8 cellular contexts compared by ENCODE assay signal in the genomic region with DNA sequence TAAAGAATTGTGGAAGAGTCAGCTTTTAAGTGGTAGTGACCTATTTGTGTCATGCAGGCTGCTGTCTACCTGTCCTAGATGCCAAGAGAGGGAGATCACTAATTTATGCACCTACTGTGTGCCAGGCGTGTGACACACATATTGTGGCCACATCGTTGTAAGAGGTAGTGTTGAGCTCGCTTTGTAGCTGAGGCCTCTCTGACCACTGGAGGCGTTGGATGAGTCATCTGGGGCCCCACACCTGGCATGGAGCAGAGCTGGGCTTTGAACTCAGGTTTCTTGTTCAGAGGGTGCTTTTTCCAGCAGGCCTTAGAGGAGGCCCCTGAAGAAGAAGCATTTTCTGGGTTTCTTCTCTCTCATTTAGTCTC. TPM values are rescaled to one million over a fixed set of nuclear protein-coding genes. Genes with fewer than 3 reads are reported as not detected.
DNase-seq lines count a peak whose midpoint lies in the region; ATAC-seq and TF ChIP-seq lines count a peak whose summit lies in the region.

No MANE protein-coding gene starts in this region.

- H3K4me1 Mint-ChIP-seq in HFFc6 (ENCODE audit: low read depth) = peaks cover 33% of the 10 kb centered on the region

- no peak for TF ChIP-seq POLR2A in vagina (IDR thresholded peaks at IDR 0.05)

- H3K9me3 Mint-ChIP-seq in HFFc6 = no peaks in the 10 kb centered on the region

- H3K27me3 ChIP-seq in adipocyte (replicated peaks; ENCODE audit: control insufficient read depth, insufficient read depth, low read length) (no peaks in the 10 kb centered on the region), vagina (no peaks in the 10 kb centered on the region)

- H3K4me3 Mint-ChIP-seq in HFFc6 = no peak overlapping the region

- H3K27me3 Mint-ChIP-seq in HFFc6 (ENCODE audit: insufficient read depth) = no peaks in the 10 kb centered on the region

- H3K36me3 ChIP-seq in adipocyte (ENCODE audit: control insufficient read depth, insufficient read depth, low read length, severe bottlenecking) = no peaks in the 10 kb centered on the region
- peaks cover 0 to 9% of the 10 kb centered on the region in 2 donors for H3K36me3 ChIP-seq in vagina

- intact Hi-C loops in vagina (cut with DNase I) = no loop called here

- TF ChIP-seq CTCF in vagina (IDR thresholded peaks at IDR 0.05) = no peak
- no peak for TF ChIP-seq CTCF in HFFc6 (IDR thresholded peaks at IDR 0.05)

- ATAC-seq in GM19395 (IDR thresholded peaks at IDR 0.05; ENCODE audit: unreplicated experiment) (peak; percentile 86), HG03439 (IDR thresholded peaks at IDR 0.05; ENCODE audit: unreplicated experiment) (peak; percentile 74)

- H3K27ac ChIP-seq in vagina = no peak overlapping the region

- no peaks in the 10 kb centered on the region for H3K9me3 ChIP-seq in adipocyte (ENCODE audit: control insufficient read depth, low read length)
- H3K9me3 ChIP-seq in vagina = no peaks in the 10 kb centered on the region

- H3K9ac ChIP-seq in adipocyte (ENCODE audit: low read length) = peak overlapping the region; percentile 51

- peak; percentile 53 for DNase-seq in A172 (ENCODE audit: low spot score)
- peak; percentile 16 for DNase-seq in adipocyte (ENCODE audit: low read depth)
- peak; percentile 6 to 67 (median 18) for DNase-seq in stimulated activated CD4-positive, alpha-beta T cell treated with anti-CD3 and anti-CD28 coated beads, TNF-alpha, amount 100 ng/mL, for 24 hours (ENCODE audit: low read depth in 3 of 3)
- no peak for DNase-seq in epidermal melanocyte (ENCODE audit: insufficient read length, low spot score)
- DNase-seq in vagina (ENCODE audit: extremely low spot score in 2 of 2) = no peak
- no peak for DNase-seq in HFFc6

- peaks cover 35% of the 10 kb centered on the region for H3K4me1 ChIP-seq in adipocyte (ENCODE audit: control insufficient read depth, insufficient read depth, low read length)
- H3K4me1 ChIP-seq in vagina = peaks cover 26% of the 10 kb centered on the region

- no peak overlapping the region for H3K27ac Mint-ChIP-seq in HFFc6

- H3K4me3 ChIP-seq in adipocyte (ENCODE audit: low read length) (no peak overlapping the region), vagina (no peak overlapping the region)

- H3K36me3 Mint-ChIP-seq in HFFc6 (ENCODE audit: low read depth) = no peaks in the 10 kb centered on the region

RNA-seq across cellular contexts. Expression of gene LGALS9, which starts 52.3 kb away (rescaled TPM):
- 0.91 and 1.4 TPM in 2 replicates for total RNA-seq in A172 (2014; rRNA removed; shearing (Covaris generic))
- 34.9 TPM for total RNA-seq in vagina
- total RNA-seq in HFFc6 (2021; fragmentation: NEBNext Ultra II Directional; extraction: Animal tissue kit (Norgen Biotek cat#: 25700)) = under 1 TPM in 2 of 6 experiments, not detected in 4; 0.17 TPM

Comparison
In these comparisons a context has a peak if more than half of its experiments do, and no peak if none do; other contexts are left out.
1. DNase-seq: peak in A172 (single experiment), adipocyte (single experiment) and stimulated activated CD4-positive, alpha-beta T cell treated with anti-CD3 and anti-CD28 coated beads, TNF-alpha, amount 100 ng/mL, for 24 hours (3 of 3); none in epidermal melanocyte (single experiment), vagina (0 of 2) and HFFc6 (single experiment).
2. RNA of gene LGALS9, which starts 52.3 kb away (total RNA-seq): 34.9 TPM in vagina (single experiment); 0.91 to 1.4 TPM in A172 and 0.17 TPM in HFFc6; every median in the first group is over 10 times any median in the second.